In genomic region chr9:101271102-101271501, GRCh38 we compare ENCODE assay signal across 24 cellular contexts.
"Had no signal": no experiment of that assay in that cellular context is flagged by ENCODE, and none has a peak within 500 bp of the region (broad histone marks: within the 10 kb centered on the region; RNA-seq: fewer than 3 reads in every experiment).

No MANE protein-coding gene starts in this region.

- H3K27ac ChIP-seq: brain microvascular endothelial cell, cardiac muscle cell, Peyer's patch, RWPE1, SJSA1 had no signal

- H3K36me3 ChIP-seq: brain microvascular endothelial cell, cardiac muscle cell, Peyer's patch, SJSA1 had no signal

- ATAC-seq: activated T-helper 17 cell treated with anti-CD3 and anti-CD28 coated beads, Interleukin-2, amount 50 U/mL, for 72 hours; K562 had no signal

- H3K4me3 Mint-ChIP-seq: activated B cell treated with CpG ODN at 0.5 μM for 24 hours; activated CD4-positive, alpha-beta memory T cell treated with anti-CD3 and anti-CD28 coated beads for 36 hours; activated CD4-positive, alpha-beta T cell treated with anti-CD3 and anti-CD28 coated beads, Interleukin-2, amount 10 ng/mL, durations not matched to agents 7 days and 5 days; activated naive CD4-positive, alpha-beta T cell treated with anti-CD3 and anti-CD28 coated beads for 36 hours; activated naive CD8-positive, alpha-beta T cell; activated T-helper 17 cell treated with anti-CD3 and anti-CD28 coated beads, Interleukin-2, amount 50 U/mL, for 72 hours; T-helper 1 cell treated with Interleukin-12 subunit alpha and Interleukin-12 subunit beta and Interleukin-4 antibody, amounts not matched to agents 30 μg/mL and 1 μg/mL, for 36 hours had no signal

- H3K4me3 ChIP-seq: cardiac muscle cell, K562, Peyer's patch, SJSA1 had no signal

- H3K4me1 Mint-ChIP-seq: activated CD4-positive, alpha-beta T cell treated with anti-CD3 and anti-CD28 coated beads, Interleukin-2, amount 10 ng/mL, durations not matched to agents 7 days and 5 days; activated T-helper 17 cell treated with anti-CD3 and anti-CD28 coated beads, Interleukin-2, amount 50 U/mL, for 72 hours had no signal

- H3K36me3 Mint-ChIP-seq: activated CD4-positive, alpha-beta memory T cell treated with anti-CD3 and anti-CD28 coated beads for 36 hours; activated naive CD8-positive, alpha-beta T cell had no signal

- H3K4me1 ChIP-seq: Peyer's patch, SJSA1 had no signal

- H3K9me3 ChIP-seq: Peyer's patch, SJSA1 had no signal

- H3K27ac Mint-ChIP-seq: activated B cell treated with CpG ODN at 0.5 μM for 24 hours; activated CD4-positive, alpha-beta memory T cell treated with anti-CD3 and anti-CD28 coated beads for 36 hours; activated CD4-positive, alpha-beta T cell treated with anti-CD3 and anti-CD28 coated beads, Interleukin-2, amount 10 ng/mL, durations not matched to agents 7 days and 5 days; activated naive CD4-positive, alpha-beta T cell treated with anti-CD3 and anti-CD28 coated beads for 36 hours; activated naive CD8-positive, alpha-beta T cell; activated T-helper 17 cell treated with anti-CD3 and anti-CD28 coated beads, Interleukin-2, amount 50 U/mL, for 72 hours; T-helper 1 cell treated with Interleukin-12 subunit alpha and Interleukin-12 subunit beta and Interleukin-4 antibody, amounts not matched to agents 30 μg/mL and 1 μg/mL, for 36 hours had no signal

- H3K27me3 ChIP-seq: brain microvascular endothelial cell, cardiac muscle cell, Peyer's patch, SJSA1 had no signal

- DNase-seq: activated B cell treated with CpG ODN at 0.5 μM for 24 hours; activated CD4-positive, alpha-beta memory T cell treated with anti-CD3 and anti-CD28 coated beads for 36 hours; activated CD4-positive, alpha-beta T cell treated with anti-CD3 and anti-CD28 coated beads, Interleukin-2, amount 10 ng/mL, durations not matched to agents 7 days and 5 days; activated gamma-delta T cell; activated naive CD4-positive, alpha-beta T cell treated with anti-CD3 and anti-CD28 coated beads for 36 hours; activated T-cell treated with anti-CD3 and anti-CD28 coated beads for 4 hours; activated T-cell treated with anti-CD3 and anti-CD28 coated beads, Interleukin-2, amount 50 U/mL, for 48 hours; brain microvascular endothelial cell; Karpas-422; MM.1S; NCI-H1105 treated with DMSO at 0.1 percent for 48 hours; NCI-H1436 treated with DMSO at 0.1 percent for 48 hours; NCI-H187; NCI-H2081; NCI-H510A treated with DMSO at 0.1 percent for 48 hours; Peyer's patch; Right ventricle myocardium superior had no signal

- H3K9me3 Mint-ChIP-seq: activated CD4-positive, alpha-beta memory T cell treated with anti-CD3 and anti-CD28 coated beads for 36 hours; activated CD4-positive, alpha-beta T cell treated with anti-CD3 and anti-CD28 coated beads, Interleukin-2, amount 10 ng/mL, durations not matched to agents 7 days and 5 days; activated naive CD4-positive, alpha-beta T cell treated with anti-CD3 and anti-CD28 coated beads for 36 hours; activated T-helper 17 cell treated with anti-CD3 and anti-CD28 coated beads, Interleukin-2, amount 50 U/mL, for 72 hours; T-helper 1 cell treated with Interleukin-12 subunit alpha and Interleukin-12 subunit beta and Interleukin-4 antibody, amounts not matched to agents 30 μg/mL and 1 μg/mL, for 36 hours had no signal
